20 cellular contexts compared by ENCODE assay signal in genomic region chr14:92244805-92245204, GRCh38.
"Had no signal": no experiment of that assay in that cellular context is flagged by ENCODE, and none has a peak within 500 bp of the region (broad histone marks: within the 10 kb centered on the region; RNA-seq: fewer than 3 reads in every experiment).

No MANE protein-coding gene starts in this region.

- DNase-seq: cortex of kidney; effector memory CD8-positive, alpha-beta T cell; hypothalamus; left ventricle myocardium superior; lower lobe of right lung; natural killer cell; right cardiac atrium; spleen; stimulated activated CD4-positive, alpha-beta T cell treated with anti-CD3 and anti-CD28 coated beads, Interleukin-4, amount 100 ng/mL, for 4 hours; transverse colon; upper lobe of right lung; uterus had no signal

- H3K4me1 ChIP-seq: lower lobe of right lung, prostate gland, suprapubic skin, transverse colon, uterus had no signal

- H3K27ac Mint-ChIP-seq: effector memory CD8-positive, alpha-beta T cell; natural killer cell; stimulated activated memory B cell treated with anti-CD40 and anti-IgM and Interleukin-4, amounts not matched to agents 10 μg/mL and 1 μg/mL and 100 μg/mL, for 72 hours; stimulated activated naive CD8-positive, alpha-beta T cell treated with anti-CD3 and anti-CD28 coated beads, Interleukin-15, Interleukin-2, amounts not matched to agents 100 ng/mL and 50 ng/mL, for 24 hours had no signal

- H3K27ac ChIP-seq: lower lobe of right lung, prostate gland, skin epidermis, suprapubic skin, transverse colon, upper lobe of right lung, uterus had no signal

- H3K4me3 ChIP-seq: lower lobe of right lung, prostate gland, skin epidermis, spleen, suprapubic skin, transverse colon, upper lobe of right lung, uterus had no signal

- H3K4me3 Mint-ChIP-seq: effector memory CD8-positive, alpha-beta T cell; natural killer cell; stimulated activated memory B cell treated with anti-CD40 and anti-IgM and Interleukin-4, amounts not matched to agents 10 μg/mL and 1 μg/mL and 100 μg/mL, for 72 hours; stimulated activated naive CD8-positive, alpha-beta T cell treated with anti-CD3 and anti-CD28 coated beads, Interleukin-15, Interleukin-2, amounts not matched to agents 100 ng/mL and 50 ng/mL, for 24 hours had no signal

- FAIRE-seq: frontal cortex, keratinocyte had no signal

- H3K9me3 ChIP-seq: neutrophil, prostate gland, upper lobe of right lung, uterus had no signal

- H3K36me3 Mint-ChIP-seq: stimulated activated memory B cell treated with anti-CD40 and anti-IgM and Interleukin-4, amounts not matched to agents 10 μg/mL and 1 μg/mL and 100 μg/mL, for 72 hours had no signal

- H3K36me3 ChIP-seq: lower lobe of right lung, neutrophil, prostate gland, spleen, suprapubic skin, transverse colon, upper lobe of right lung, uterus had no signal

- H3K4me1 Mint-ChIP-seq: natural killer cell; stimulated activated memory B cell treated with anti-CD40 and anti-IgM and Interleukin-4, amounts not matched to agents 10 μg/mL and 1 μg/mL and 100 μg/mL, for 72 hours had no signal

- ATAC-seq: effector memory CD8-positive, alpha-beta T cell; left ventricle myocardium superior; lower lobe of right lung; natural killer cell; right cardiac atrium; stimulated activated memory B cell treated with anti-CD40 and anti-IgM and Interleukin-4, amounts not matched to agents 10 μg/mL and 1 μg/mL and 100 μg/mL, for 72 hours; upper lobe of right lung had no signal

- H3K27me3 ChIP-seq: neutrophil, transverse colon, upper lobe of right lung, uterus had no signal
